ENCODE assay signal across 8 cellular contexts in the genomic region with DNA sequence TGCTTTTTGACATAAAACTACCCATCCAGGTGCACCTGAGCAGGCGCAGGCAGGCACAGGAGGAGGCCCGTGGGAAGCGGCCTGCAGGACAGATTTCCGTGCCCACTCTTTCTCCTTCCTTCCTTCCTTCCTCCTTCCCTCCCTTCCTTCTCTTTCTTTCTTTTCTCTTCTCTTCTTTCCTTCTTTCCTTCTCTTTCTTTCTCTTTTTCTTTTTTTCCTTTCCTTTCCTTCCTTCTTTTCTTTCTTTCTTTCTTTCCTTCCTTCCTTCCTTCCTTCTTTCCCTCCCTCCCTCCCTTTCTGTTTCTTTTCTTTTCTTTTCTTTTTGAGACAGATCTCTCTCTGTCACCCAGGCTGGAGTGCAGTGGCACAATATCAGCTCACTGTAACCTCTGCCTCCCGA.
"Had no signal": no experiment of that assay in that cellular context is flagged by ENCODE, and none has a peak within 500 bp of the region (broad histone marks: within the 10 kb centered on the region; RNA-seq: fewer than 3 reads in every experiment).

No MANE protein-coding gene starts in this region.

- H3K9me3 ChIP-seq: HAP-1 had no signal

- H3K4me3 Mint-ChIP-seq: GM23338 had no signal

- FAIRE-seq: H1, HTR-8/SVneo had no signal

- H3K27ac Mint-ChIP-seq: GM23338 had no signal

- H3K27ac ChIP-seq: KMS-11 had no signal

- H3K36me3 ChIP-seq: HAP-1 had no signal

- H3K9ac ChIP-seq: KMS-11 had no signal

- DNase-seq: H7, IMR-90, KBM-7 had no signal

- H3K4me3 ChIP-seq: GM23338, HAP-1 had no signal
